Comparison of ENCODE assay signal across 18 cellular contexts in genomic region chr14:75697371-75697770, GRCh38. TPM values are rescaled to one million over a fixed set of nuclear protein-coding genes. Genes with fewer than 3 reads are reported as not detected.
DNase-seq lines count a peak whose midpoint lies in the region; ATAC-seq, FAIRE-seq and TF ChIP-seq lines count a peak whose summit lies in the region.
"Had no signal": no experiment of that assay in that cellular context is flagged by ENCODE, and none has a peak within 500 bp of the region (broad histone marks: within the 10 kb centered on the region; RNA-seq: fewer than 3 reads in every experiment).

No MANE protein-coding gene starts in this region.

- H3K4me2 ChIP-seq in Karpas-422 (ENCODE audit: low read depth, low read length, poor library complexity, severe bottlenecking): peak overlapping the region; percentile 57
- H3K4me2 ChIP-seq: KMS-11 had no signal

- ATAC-seq in T-helper 17 cell: no peak
- no peak for ATAC-seq in HG02938 (IDR thresholded peaks at IDR 0.05; ENCODE audit: unreplicated experiment)
- ATAC-seq: HCT116 had no signal

- peaks cover 34% of the 10 kb centered on the region for H3K4me1 ChIP-seq in Karpas-422 (ENCODE audit: low read length)

- TF ChIP-seq CTCF in bronchial epithelial cell (IDR thresholded peaks at IDR 0.05; ENCODE audit: insufficient read depth, low read length, severe bottlenecking) (no peak), mesothelial cell of epicardium (IDR thresholded peaks at IDR 0.05; ENCODE audit: unreplicated experiment) (no peak)

- peak overlapping the region; percentile 1 for H3K27ac Mint-ChIP-seq in mesothelial cell of epicardium
- no peak overlapping the region for H3K27ac Mint-ChIP-seq in T-helper 17 cell

- H3K27me3 ChIP-seq in Karpas-422 (ENCODE audit: low read length) (no peaks in the 10 kb centered on the region), bronchial epithelial cell (ENCODE audit: control insufficient read depth, insufficient read depth, low read length) (no peaks in the 10 kb centered on the region)

- peaks cover 4% of the 10 kb centered on the region; the same call in 1 of the 2 replicates for H3K79me2 ChIP-seq in Karpas-422 (ENCODE audit: low read length)

- H3K9me3 Mint-ChIP-seq in mesothelial cell of epicardium: peaks cover 8% of the 10 kb centered on the region

- 0 out of 2 replicates have a peak, but pooled peaks cover 3% of the 10 kb centered on the region for H3K9me3 ChIP-seq in Karpas-422 (ENCODE audit: low read length)
- H3K9me3 ChIP-seq in T-helper 17 cell (ENCODE audit: control insufficient read depth, low read length, poor library complexity, severe bottlenecking): no peaks in the 10 kb centered on the region

- peak; percentile 70 for FAIRE-seq in bronchial epithelial cell (lab: Jason Lieb, UNC)

- H3K4me3 ChIP-seq in Karpas-422 (ENCODE audit: low read length) (peak overlapping the region; percentile 5), bronchial epithelial cell (ENCODE audit: low read depth, low read length) (no peak overlapping the region)

- H4K20me1 ChIP-seq in Karpas-422 (ENCODE audit: insufficient read depth, low read depth, low read length): no peaks in the 10 kb centered on the region

- H2AFZ ChIP-seq in Karpas-422 (ENCODE audit: low read length): peak overlapping the region; percentile 77

- H3K27ac ChIP-seq in Karpas-422 (ENCODE audit: low read length): peak overlapping the region; percentile 72
- H3K27ac ChIP-seq: KMS-11 had no signal

- H3K36me3 Mint-ChIP-seq in mesothelial cell of epicardium (peaks cover 69% of the 10 kb centered on the region), T-helper 17 cell (ENCODE audit: low read depth) (peaks cover 17% of the 10 kb centered on the region)

- H3K27me3 Mint-ChIP-seq in mesothelial cell of epicardium (ENCODE audit: low read depth) (no peaks in the 10 kb centered on the region), T-helper 17 cell (no peaks in the 10 kb centered on the region)

- no peaks in the 10 kb centered on the region for H3K9me2 ChIP-seq in Karpas-422 (replicated peaks; ENCODE audit: insufficient read depth, low read length)

- H3K36me3 ChIP-seq in Karpas-422 (ENCODE audit: insufficient read depth, low read length) (peaks cover 35% of the 10 kb centered on the region), bronchial epithelial cell (ENCODE audit: control insufficient read depth, insufficient read depth, low read length) (peaks cover 3% of the 10 kb centered on the region)

- DNase-seq in Karpas-422 (peak; percentile 55), bronchial epithelial cell (ENCODE audit: low read depth) (no peak), mesothelial cell of epicardium (ENCODE audit: low spot score in 2 of 2, unreplicated experiment in 2 of 2) (no peak), superior temporal gyrus (ENCODE audit: extremely low spot score) (peak; percentile 35), T-helper 17 cell (no peak)
- no peak for DNase-seq in stimulated activated CD4-positive, alpha-beta T cell treated with anti-CD3 and anti-CD28 coated beads, Interleukin-4, amount 100 ng/mL, for 24 hours
- DNase-seq: DMS79, GOT3, NCI-H1417, NCI-H187, NCI-H226, NCI-H524, NCI-H82, RPMI8226, SHP77 treated with DMSO at 0.1 percent for 48 hours had no signal

- peak overlapping the region; percentile 46 for H3K9ac ChIP-seq in Karpas-422 (ENCODE audit: low read length)
- H3K9ac ChIP-seq: KMS-11 had no signal

- no peak overlapping the region for H3K4me3 Mint-ChIP-seq in mesothelial cell of epicardium
- no peak overlapping the region for H3K4me3 Mint-ChIP-seq in T-helper 17 cell

- H3K4me1 Mint-ChIP-seq in mesothelial cell of epicardium (no peaks in the 10 kb centered on the region), T-helper 17 cell (peaks cover 3% of the 10 kb centered on the region)

RNA-seq across cellular contexts. Expression of gene TTLL5, which starts 36.3 kb away (rescaled TPM):
- 28.6 and 53.7 TPM in 2 replicates for total RNA-seq in Karpas-422 (2014; rRNA removed; shearing (Covaris generic); ENCODE audit: low replicate concordance)
- total RNA-seq in bronchial epithelial cell (15.5 and 20.0 TPM in 2 replicates), mesothelial cell of epicardium (42.5 to 45.8 TPM (median 45.2 TPM) in 3 replicates), T-helper 17 cell (10 to 100 TPM; 26.0 to 31.9 TPM)

RNA-seq across cellular contexts. Expression of gene ERG28, which starts 36.7 kb away (rescaled TPM):
- total RNA-seq in Karpas-422 (2014; rRNA removed; shearing (Covaris generic); ENCODE audit: low replicate concordance): 19.1 and 48.8 TPM in 2 replicates
- total RNA-seq in bronchial epithelial cell (3.6 and 4.2 TPM in 2 replicates), mesothelial cell of epicardium (25.5 to 26.3 TPM (median 26.2 TPM) in 3 replicates), T-helper 17 cell (1 to 10 TPM; 8.4 to 9.0 TPM)

Comparison
In these comparisons a context has a peak if more than half of its experiments do, and no peak if none do; other contexts are left out.
1. DNase-seq: peak in Karpas-422 (single experiment) and superior temporal gyrus (single experiment); none in bronchial epithelial cell (single experiment), mesothelial cell of epicardium (0 of 2), T-helper 17 cell (0 of 3) and stimulated activated CD4-positive, alpha-beta T cell treated with anti-CD3 and anti-CD28 coated beads, Interleukin-4, amount 100 ng/mL, for 24 hours (single experiment).